In genomic region chr7:123748171-123748733, GRCh38 we compare ENCODE assay signal across 8 cellular contexts. TPM values are rescaled to one million over a fixed set of nuclear protein-coding genes. Genes with fewer than 3 reads are reported as not detected.
DNase-seq lines count a peak whose midpoint lies in the region; ATAC-seq, FAIRE-seq and TF ChIP-seq lines count a peak whose summit lies in the region.

No MANE protein-coding gene starts in this region.

- WGBS in pancreas, 2 donors: 0% methylated on average over 33 to 46 of the region's 46 CpGs

- no peaks in the 10 kb centered on the region for H3K36me3 ChIP-seq in pancreas

- H3K27me3 Mint-ChIP-seq in activated naive CD8-positive, alpha-beta T cell treated with anti-CD3 and anti-CD28 coated beads, Interleukin-2, amount 10 ng/mL, durations not matched to agents 7 days and 5 days: peaks cover 6% of the 10 kb centered on the region

- peak overlapping the region; percentile 94 to 99 (median 97) for H3K27ac ChIP-seq in pancreas

- H3K36me3 Mint-ChIP-seq in activated naive CD8-positive, alpha-beta T cell treated with anti-CD3 and anti-CD28 coated beads, Interleukin-2, amount 10 ng/mL, durations not matched to agents 7 days and 5 days: peaks cover 16% of the 10 kb centered on the region

- peak overlapping the region; percentile 76 to 94 (median 85) for H3K4me3 ChIP-seq in pancreas

- ATAC-seq in HG02870 (IDR thresholded peaks at IDR 0.05; ENCODE audit: unreplicated experiment) (peak; percentile 4), pancreas (peak; percentile 53 to 66 (median 58))
- ATAC-seq in activated naive CD8-positive, alpha-beta T cell treated with anti-CD3 and anti-CD28 coated beads, Interleukin-2, amount 10 ng/mL, durations not matched to agents 7 days and 5 days (ENCODE audit: low read depth): peak; percentile 21

- H3K27me3 ChIP-seq in pancreas: no peaks in the 10 kb centered on the region

- H3K27ac Mint-ChIP-seq in activated naive CD8-positive, alpha-beta T cell treated with anti-CD3 and anti-CD28 coated beads, Interleukin-2, amount 10 ng/mL, durations not matched to agents 7 days and 5 days: peak overlapping the region; percentile 89

- FAIRE-seq in pancreas (lab: Jason Lieb, UNC): no peak

- intact Hi-C loops in cardiac septum (cut with DNase I): loop anchor here (5.0 to 10.0 kb wide), 2 partner anchors 41 to 63 kb away; no protein-coding TSS in a partner anchor
- intact Hi-C loops in pancreas (cut with DNase I): loop anchor here in 1 of 3 donors (10.0 kb wide), 1 partner anchor 53 kb away; no protein-coding TSS in a partner anchor

- no peaks in the 10 kb centered on the region for H3K9me3 Mint-ChIP-seq in activated naive CD8-positive, alpha-beta T cell treated with anti-CD3 and anti-CD28 coated beads, Interleukin-2, amount 10 ng/mL, durations not matched to agents 7 days and 5 days

- peak; percentile 71 for DNase-seq in activated CD8-positive, alpha-beta memory T cell treated with anti-CD3 and anti-CD28 coated beads for 24 hours
- DNase-seq in activated CD8-positive, alpha-beta memory T cell treated with anti-CD3 and anti-CD28 coated beads, Interleukin-2, amount 50 U/mL, for 4 hours: no peak
- DNase-seq in NCI-H526 treated with DMSO at 0.1 percent for 48 hours (lab: John Stamatoyannopoulos, UW) (peak; percentile 65), cardiac septum (ENCODE audit: low spot score) (peak; percentile 80), pancreas (peak; percentile 43 to 81 (median 60)), DMS79 treated with DMSO at 0.1 percent for 48 hours (lab: John Stamatoyannopoulos, UW) (no peak)
- DNase-seq in activated naive CD8-positive, alpha-beta T cell treated with anti-CD3 and anti-CD28 coated beads, Interleukin-2, amount 10 ng/mL, durations not matched to agents 7 days and 5 days: no peak

- H3K4me1 ChIP-seq in pancreas: peaks cover 20 to 60% (median 47%) of the 10 kb centered on the region in 3 donors

- POLR2A ChIA-PET in activated naive CD8-positive, alpha-beta T cell treated with anti-CD3 and anti-CD28 coated beads, Interleukin-2, amount 10 ng/mL, durations not matched to agents 7 days and 5 days (lab: Charles Lee): interaction anchor here (0.7 to 2.7 kb wide), 11 partner anchors 11 to 214 kb away, joined by 3 to 20 read pairs (median 5); partner anchors contain the start of genes IQUB and NDUFA5

- H3K9me3 ChIP-seq in pancreas: no peaks in the 10 kb centered on the region

- H3K4me3 Mint-ChIP-seq in activated naive CD8-positive, alpha-beta T cell treated with anti-CD3 and anti-CD28 coated beads, Interleukin-2, amount 10 ng/mL, durations not matched to agents 7 days and 5 days: peak overlapping the region; percentile 93

- no peak for TF ChIP-seq CTCF in pancreas (IDR thresholded peaks at IDR 0.05)

- peaks cover 42% of the 10 kb centered on the region for H3K4me1 Mint-ChIP-seq in activated naive CD8-positive, alpha-beta T cell treated with anti-CD3 and anti-CD28 coated beads, Interleukin-2, amount 10 ng/mL, durations not matched to agents 7 days and 5 days

RNA-seq across cellular contexts. Expression of gene WASL, which starts 0.6 kb away (rescaled TPM):
- total RNA-seq in activated naive CD8-positive, alpha-beta T cell treated with anti-CD3 and anti-CD28 coated beads, Interleukin-2, amount 10 ng/mL, durations not matched to agents 7 days and 5 days: 10 to 100 TPM; 11.8 to 12.0 TPM
- total RNA-seq in cardiac septum (32.5 TPM), pancreas (10 to 100 TPM; 13.2 to 27.3 (median 18.0) TPM)
- polyA plus RNA-seq in pancreas: 10 to 100 TPM in 1 of 2 donors, 1 to 10 TPM in 1; 8.2 to 14.9 TPM

Comparison
In these comparisons a context has a peak if more than half of its experiments do, and no peak if none do; other contexts are left out.
1. DNase-seq: peak in activated CD8-positive, alpha-beta memory T cell treated with anti-CD3 and anti-CD28 coated beads for 24 hours (single experiment), NCI-H526 treated with DMSO at 0.1 percent for 48 hours (single experiment), cardiac septum (single experiment) and pancreas (6 of 6); none in activated CD8-positive, alpha-beta memory T cell treated with anti-CD3 and anti-CD28 coated beads, Interleukin-2, amount 50 U/mL, for 4 hours (single experiment), activated naive CD8-positive, alpha-beta T cell treated with anti-CD3 and anti-CD28 coated beads, Interleukin-2, amount 10 ng/mL, durations not matched to agents 7 days and 5 days (single experiment) and DMS79 treated with DMSO at 0.1 percent for 48 hours (single experiment).
2. ATAC-seq: peak in every context shown above with its lines; median percentile 58 in pancreas; 21 in activated naive CD8-positive, alpha-beta T cell treated with anti-CD3 and anti-CD28 coated beads, Interleukin-2, amount 10 ng/mL, durations not matched to agents 7 days and 5 days; 4 in HG02870.